ENCODE assay signal across 26 cellular contexts in genomic region chr12:61574339-61574738, GRCh38.
"Had no signal": no experiment of that assay in that cellular context is flagged by ENCODE, and none has a peak within 500 bp of the region (broad histone marks: within the 10 kb centered on the region; RNA-seq: fewer than 3 reads in every experiment).

No MANE protein-coding gene starts in this region.

- DNase-seq: dermis blood vessel endothelial cell; effector memory CD8-positive, alpha-beta T cell; erythroblast; esophagus squamous epithelium; foreskin melanocyte; hypothalamus; immature natural killer cell; islet precursor cell; kidney glomerular epithelial cell; left ventricle myocardium superior; lower lobe of right lung; natural killer cell; occipital lobe; ovary; posterior cingulate gyrus; psoas muscle; right lobe of liver; small intestine; stimulated activated CD4-positive, alpha-beta T cell treated with anti-CD3 and anti-CD28 coated beads, Interleukin-15, amount 100 ng/mL, for 24 hours; stimulated activated CD4-positive, alpha-beta T cell treated with anti-CD3 and anti-CD28 coated beads, Interleukin-2, amount 100 ng/mL, for 48 hours; stimulated activated naive B cell treated with anti-CD40 and anti-IgM and Interleukin-4, amounts not matched to agents 10 μg/mL and 1 μg/mL and 100 μg/mL, for 72 hours; transverse colon; upper lobe of right lung; uterus had no signal

- H3K4me3 ChIP-seq: coronary artery, esophagus squamous epithelium, lower lobe of right lung, ovary, psoas muscle, right lobe of liver, suprapubic skin, transverse colon, upper lobe of right lung, uterus had no signal

- ATAC-seq: effector memory CD8-positive, alpha-beta T cell; left ventricle myocardium superior; lower lobe of right lung; natural killer cell; psoas muscle; right lobe of liver; stimulated activated naive B cell treated with anti-CD40 and anti-IgM and Interleukin-4, amounts not matched to agents 10 μg/mL and 1 μg/mL and 100 μg/mL, for 72 hours; upper lobe of right lung had no signal
